Comparison of ENCODE assay signal across 9 cellular contexts in the genomic region with DNA sequence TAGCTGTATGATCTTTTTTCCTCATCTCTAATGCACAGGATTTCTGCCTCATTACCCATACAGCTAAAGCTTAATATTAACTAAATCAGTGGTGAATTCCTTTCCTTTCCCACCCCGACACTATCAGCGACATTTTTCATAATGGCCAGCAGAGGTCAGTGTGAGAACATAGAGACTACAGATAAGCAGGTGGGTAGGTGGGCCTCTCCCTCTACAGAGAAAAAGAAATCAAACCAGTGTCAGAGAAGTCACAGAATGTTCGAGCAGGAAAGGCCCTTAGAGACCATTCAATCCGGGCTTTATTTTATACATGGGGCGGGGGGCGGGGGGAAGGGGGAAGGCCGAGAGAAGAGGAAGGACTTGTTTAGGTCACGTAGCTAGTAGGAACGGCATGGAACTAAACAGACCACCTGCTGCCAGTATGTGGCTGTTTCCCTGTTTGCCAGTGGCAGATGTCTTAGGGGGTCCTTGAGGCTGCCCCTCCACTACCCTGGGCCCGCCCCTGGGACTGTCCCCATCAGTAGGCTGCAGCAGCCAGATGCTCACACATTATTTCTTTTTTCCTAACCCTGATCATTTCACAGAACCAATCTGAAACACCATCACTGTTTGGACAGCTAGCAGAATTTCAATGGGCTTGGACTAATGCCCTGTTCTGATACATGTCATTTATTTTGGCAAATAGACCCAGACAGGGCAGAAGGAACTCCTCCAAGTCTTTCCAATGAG.
A peak's percentile ranks its signal among the peaks of the same experiment; 100 is the strongest.
DNase-seq lines count a peak whose midpoint lies in the region; ATAC-seq, FAIRE-seq and TF ChIP-seq lines count a peak whose summit lies in the region.
"Had no signal": no experiment of that assay in that cellular context is flagged by ENCODE, and none has a peak within 500 bp of the region (broad histone marks: within the 10 kb centered on the region; RNA-seq: fewer than 3 reads in every experiment).

No MANE protein-coding gene starts in this region.

- no peak overlapping the region for H3K27ac ChIP-seq in Karpas-422 (ENCODE audit: low read length)
- no peak overlapping the region for H3K27ac ChIP-seq in SK-N-MC
- H3K27ac ChIP-seq in heart right ventricle: no peak overlapping the region
- H3K27ac ChIP-seq in stomach: peak overlapping the region in 2 of 5 donors; percentile 22 to 25

- TF ChIP-seq CTCF in heart right ventricle (IDR thresholded peaks at IDR 0.05): peak in 8 of 9 donors; percentile 17 to 63 (median 56)
- TF ChIP-seq CTCF in stomach (IDR thresholded peaks at IDR 0.05): peak in 4 of 7 experiments; percentile 20 to 46 (median 37)

- no peak for TF ChIP-seq POLR2A in stomach (IDR thresholded peaks at IDR 0.05)

- no peak overlapping the region for H3K9ac ChIP-seq in Karpas-422 (ENCODE audit: low read length)
- no peak overlapping the region for H3K9ac ChIP-seq in SK-N-MC (ENCODE audit: insufficient read length)

- no peaks in the 10 kb centered on the region for H3K36me3 ChIP-seq in Karpas-422 (ENCODE audit: insufficient read depth, low read length)
- H3K36me3 ChIP-seq in SK-N-MC (ENCODE audit: insufficient read depth, low read length): no peaks in the 10 kb centered on the region
- no peaks in the 10 kb centered on the region for H3K36me3 ChIP-seq in heart right ventricle
- no peaks in the 10 kb centered on the region for H3K36me3 ChIP-seq in stomach

- no peak overlapping the region for H3K4me3 ChIP-seq in Karpas-422 (ENCODE audit: low read length)
- no peak overlapping the region for H3K4me3 ChIP-seq in SK-N-MC
- H3K4me3 ChIP-seq in heart right ventricle: no peak overlapping the region
- no peak overlapping the region for H3K4me3 ChIP-seq in stomach

- H3K79me2 ChIP-seq in Karpas-422 (ENCODE audit: low read length): no peaks in the 10 kb centered on the region

- no peaks in the 10 kb centered on the region for H3K9me2 ChIP-seq in Karpas-422 (replicated peaks; ENCODE audit: insufficient read depth, low read length)

- peak; percentile 97 for FAIRE-seq in GM19239 (lab: Jason Lieb, UNC)

- TF ChIP-seq EP300 in stomach (IDR thresholded peaks at IDR 0.05): no peak

- H2AFZ ChIP-seq in Karpas-422 (ENCODE audit: low read length): no peak overlapping the region

- in situ Hi-C loops in Caki2 (cut with HindIII; ENCODE audit: low pct_unique_long_range_greater_than_20kb, low sequenced_read_pairs): no loop called here

- DNase-seq in Caki2 (ENCODE audit: low read depth): peak; percentile 78
- no peak for DNase-seq in GM19239 (ENCODE audit: insufficient read length, low spot score)
- peak; percentile 65 for DNase-seq in Karpas-422
- peak; percentile 3 for DNase-seq in SK-N-MC (ENCODE audit: low read depth, low spot score)
- no peak for DNase-seq in heart right ventricle
- no peak for DNase-seq in stomach
- DNase-seq in SW 1271 (lab: John Stamatoyannopoulos, UW): no peak
- DNase-seq in NOMO-1 (lab: John Stamatoyannopoulos, UW; ENCODE audit: unreplicated experiment in 2 of 2): no peak
- DNase-seq: natural killer cell had no signal

- H3K9me3 ChIP-seq in Karpas-422 (ENCODE audit: low read length) (no peaks in the 10 kb centered on the region), SK-N-MC (ENCODE audit: low read depth, low read length) (no peaks in the 10 kb centered on the region), heart right ventricle (no peaks in the 10 kb centered on the region), stomach (no peaks in the 10 kb centered on the region)

- peak in 7 of 8 donors; percentile 16 to 69 (median 58) for ATAC-seq in heart right ventricle

- H3K27me3 ChIP-seq in Karpas-422 (ENCODE audit: low read length): no peaks in the 10 kb centered on the region
- peaks cover 0 to 48% (median 0%) of the 10 kb centered on the region in 7 donors for H3K27me3 ChIP-seq in heart right ventricle
- H3K27me3 ChIP-seq in stomach: peaks cover 0 to 9% (median 0%) of the 10 kb centered on the region in 3 donors

- H3K4me2 ChIP-seq in Karpas-422 (ENCODE audit: low read depth, low read length, poor library complexity, severe bottlenecking): no peak overlapping the region

- H3K4me1 ChIP-seq in Karpas-422 (ENCODE audit: low read length) (no peaks in the 10 kb centered on the region), heart right ventricle (peaks cover 0 to 11% (median 0%) of the 10 kb centered on the region in 9 donors), stomach (peaks cover 0 to 31% (median 18%) of the 10 kb centered on the region in 4 donors)

- intact Hi-C loops in heart right ventricle (cut with DNase I) (loop anchor here in 8 of 10 donors (2.0 to 10.0 kb wide), 5 partner anchors 70 to 312 kb away; no protein-coding TSS in a partner anchor), stomach (cut with DNase I; ENCODE audit: low total_unique reads) (no loop called here)

- H4K20me1 ChIP-seq in Karpas-422 (ENCODE audit: insufficient read depth, low read depth, low read length): no peaks in the 10 kb centered on the region

- 0 to 25% methylated on average over 6 to 10 of the region's 10 CpGs for WGBS in heart right ventricle, 2 donors
- 12 to 20% (median 16%) methylated on average over 8 to 10 of the region's 10 CpGs for WGBS in stomach, 5 donors

Comparison
In these comparisons a context has a peak if more than half of its experiments do, and no peak if none do; other contexts are left out.
1. DNase-seq: peak in Caki2 (single experiment), Karpas-422 (single experiment) and SK-N-MC (single experiment); none in GM19239 (single experiment), heart right ventricle (0 of 2), stomach (single experiment), SW 1271 (0 of 2) and NOMO-1 (0 of 2).